In the genomic region with DNA sequence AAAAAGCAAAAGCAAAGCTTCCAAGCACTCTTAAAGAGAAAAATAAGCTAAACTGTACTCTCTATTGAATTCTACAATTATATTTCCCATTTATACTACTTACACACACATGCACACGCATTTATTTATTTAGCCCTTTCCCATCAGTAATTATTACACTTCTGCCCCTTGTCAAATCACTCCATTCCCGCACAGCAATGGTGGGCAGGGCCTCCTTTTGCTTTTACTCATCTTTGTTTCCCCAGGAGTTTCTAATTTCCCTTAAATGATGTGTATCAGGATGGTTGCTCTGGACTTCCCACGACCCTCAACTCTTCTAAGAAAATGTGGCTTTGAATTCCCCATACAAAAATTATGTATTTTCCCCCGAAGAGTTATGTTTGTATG, we compare ENCODE assay signal across 9 cellular contexts. TPM values are rescaled to one million over a fixed set of nuclear protein-coding genes. Genes with fewer than 3 reads are reported as not detected.
DNase-seq lines count a peak whose midpoint lies in the region; ATAC-seq, FAIRE-seq and TF ChIP-seq lines count a peak whose summit lies in the region.
"Had no signal": no experiment of that assay in that cellular context is flagged by ENCODE, and none has a peak within 500 bp of the region (broad histone marks: within the 10 kb centered on the region; RNA-seq: fewer than 3 reads in every experiment).

No MANE protein-coding gene starts in this region.

- H3K4me1 Mint-ChIP-seq in Caco-2 (ENCODE audit: low read depth, unreplicated experiment) (peaks cover 15% of the 10 kb centered on the region), osteocyte (ENCODE audit: unreplicated experiment) (peaks cover 12% of the 10 kb centered on the region)

- no peaks in the 10 kb centered on the region for H3K79me1 ChIP-seq in H1 (ENCODE audit: low read depth, low read length)

- peak overlapping the region; percentile 78 for H2BK120ac ChIP-seq in H1 (replicated peaks; ENCODE audit: low read depth, low read length)

- H3K4me3 ChIP-seq in Caco-2 (ENCODE audit: low read depth, low read length) (peak overlapping the region; percentile 28), MG63 (peak overlapping the region; percentile 49), H1 (ENCODE audit: extremely low read depth in 1 of 4, insufficient read depth in 2 of 4, low read depth in 3 of 4, low read length in 4 of 4) (peak overlapping the region; percentile 14 to 60 (median 33); a peak in 6 of 8 replicates)

- H3K56ac ChIP-seq in H1 (replicated peaks; ENCODE audit: insufficient read length, low read depth, low read length), result no peak overlapping the region

- H3K23me2 ChIP-seq in H1 (ENCODE audit: low read depth, low read length), result peaks cover 3% of the 10 kb centered on the region; the same call in 1 of the 2 replicates

- peak overlapping the region; percentile 90 for H2AFZ ChIP-seq in H1 (ENCODE audit: low read length)

- H3K14ac ChIP-seq in H1 (ENCODE audit: insufficient read length), result no peak overlapping the region

- TF ChIP-seq CTCF in Caco-2 (IDR thresholded peaks at IDR 0.05; ENCODE audit: insufficient read depth in 1 of 2, low read depth in 1 of 2, low read length in 1 of 2, severe bottlenecking in 1 of 2, unreplicated experiment in 1 of 2) (no peak), H1 (IDR thresholded peaks at IDR 0.05; ENCODE audit: control extremely low read depth in 1 of 3, insufficient read depth in 1 of 3, low read depth in 1 of 3, low read length in 3 of 3) (no peak), osteocyte (IDR thresholded peaks at IDR 0.05) (no peak)

- H3K9me3 ChIP-seq in Caco-2 (no peaks in the 10 kb centered on the region), MG63 (no peaks in the 10 kb centered on the region), H1 (ENCODE audit: insufficient read depth in 2 of 2, low read depth in 1 of 2, low read length in 1 of 2) (no peaks in the 10 kb centered on the region)

- H3K9me3 Mint-ChIP-seq in Caco-2 (ENCODE audit: unreplicated experiment) (no peaks in the 10 kb centered on the region), osteocyte (ENCODE audit: unreplicated experiment) (no peaks in the 10 kb centered on the region)

- H2BK15ac ChIP-seq in H1 (ENCODE audit: low read length), result no peak overlapping the region

- intact Hi-C loops in Caco-2 (cut with micrococcal nuclease; ENCODE audit: unreplicated experiment), result loop anchor here (1.0 to 10.0 kb wide), 3 partner anchors 20 to 182 kb away; partner anchors contain the start of genes KCTD20, PXT1 and STK38

- H3K4me3 Mint-ChIP-seq in Caco-2 (ENCODE audit: unreplicated experiment), result peak overlapping the region; percentile 81
- peak overlapping the region; percentile 83 for H3K4me3 Mint-ChIP-seq in osteocyte (ENCODE audit: unreplicated experiment)

- no peak for DNase-seq in Caco-2
- DNase-seq in MG63, result no peak
- DNase-seq in H1 (ENCODE audit: low read depth in 1 of 2, low spot score in 2 of 2), result no peak
- DNase-seq in osteocyte (ENCODE audit: extremely low spot score, unreplicated experiment), result peak; percentile 11
- DNase-seq in stimulated activated CD4-positive, alpha-beta T cell treated with anti-CD3 and anti-CD28 coated beads, Interleukin-12 subunit alpha, Interleukin-12 subunit beta, amount 100 ng/mL, for 4 hours, result no peak
- DNase-seq in erythroblast (lab: John Stamatoyannopoulos, UW), result no peak

- H3K27me3 Mint-ChIP-seq in Caco-2 (ENCODE audit: insufficient read depth, unreplicated experiment), result no peaks in the 10 kb centered on the region
- H3K27me3 Mint-ChIP-seq in osteocyte (ENCODE audit: unreplicated experiment), result peaks cover 2% of the 10 kb centered on the region

- H3K27me3 ChIP-seq in Caco-2 (replicated peaks; ENCODE audit: control insufficient read depth, insufficient read depth, low read length), result no peaks in the 10 kb centered on the region
- H3K27me3 ChIP-seq in MG63, result no peaks in the 10 kb centered on the region
- no peaks in the 10 kb centered on the region for H3K27me3 ChIP-seq in H1 (replicated peaks in 1 of 4; ENCODE audit: control insufficient read depth in 3 of 4, extremely low read depth in 1 of 4, insufficient read depth in 3 of 4, low read length in 3 of 4)

- no peak overlapping the region for H3K23ac ChIP-seq in H1 (ENCODE audit: insufficient read length)

- H3K79me2 ChIP-seq in H1 (ENCODE audit: control insufficient read depth in 1 of 2, insufficient read depth in 2 of 2, low read length in 2 of 2), result no peaks in the 10 kb centered on the region

- no peak for TF ChIP-seq POLR2A in H1 (IDR thresholded peaks at IDR 0.05; ENCODE audit: control extremely low read depth in 1 of 2, low read depth in 2 of 2, low read length in 2 of 2)
- TF ChIP-seq POLR2A in erythroblast (IDR thresholded peaks at IDR 0.05; ENCODE audit: low read length), result no peak

- no peak for FAIRE-seq in H1 (lab: Jason Lieb, UNC)
- FAIRE-seq: colon had no signal

- TF ChIP-seq EP300 in H1 (IDR thresholded peaks at IDR 0.05; ENCODE audit: borderline replicate concordance in 1 of 2, low read depth in 2 of 2, low read length in 2 of 2), result no peak

- H4K20me1 ChIP-seq in H1 (replicated peaks in 1 of 2; ENCODE audit: control insufficient read depth in 1 of 2, insufficient read depth in 2 of 2, low read length in 2 of 2), result no peaks in the 10 kb centered on the region

- H3K36me3 Mint-ChIP-seq in Caco-2 (ENCODE audit: insufficient read depth, unreplicated experiment) (peaks cover 13% of the 10 kb centered on the region), osteocyte (ENCODE audit: unreplicated experiment) (no peaks in the 10 kb centered on the region)

- H3K36me3 ChIP-seq in Caco-2 (ENCODE audit: control insufficient read depth, insufficient read depth, low read length) (no peaks in the 10 kb centered on the region), MG63 (no peaks in the 10 kb centered on the region), H1 (ENCODE audit: control insufficient read depth in 2 of 4, insufficient read depth in 4 of 4, low read length in 3 of 4) (no peaks in the 10 kb centered on the region)

- no peak overlapping the region for H3K9ac ChIP-seq in H1 (replicated peaks in 1 of 4; ENCODE audit: extremely low read depth in 1 of 4, low read depth in 3 of 4, low read length in 3 of 4)

- no peak overlapping the region for H2BK5ac ChIP-seq in H1 (ENCODE audit: low read depth, low read length)

- H2BK20ac ChIP-seq in H1 (ENCODE audit: low read length), result no peak overlapping the region

- WGBS in H1 (ENCODE audit: extremely low coverage in 1 of 2, insufficient coverage in 1 of 2, insufficient read length in 1 of 2, insufficient replicate concordance in 2 of 2, low coverage in 1 of 2, low lambda C conversion rate in 2 of 2, missing lambda C conversion rate in 1 of 2), 2 experiments, result 65 to 100% methylated on average over 1 to 4 of the region's 4 CpGs

- no peak for TF ChIP-seq RAD21 in H1 (IDR thresholded peaks at IDR 0.05 in 1 of 2, conservative IDR thresholded peaks at IDR 0.05 in 1 of 2; ENCODE audit: low read depth in 2 of 2, low read length in 2 of 2)

- H4K5ac ChIP-seq in H1 (ENCODE audit: insufficient read length, low read depth, low read length), result no peak overlapping the region

- BruUV-seq in Caco-2 (replicated peaks; lab: Mats Ljungman, UMichigan), result no TSS peak

- H2AK5ac ChIP-seq in H1 (ENCODE audit: low read depth, low read length), result no peak overlapping the region

- H3K4me1 ChIP-seq in Caco-2 (peaks cover 18% of the 10 kb centered on the region), H1 (replicated peaks in 1 of 4; ENCODE audit: control insufficient read depth in 3 of 4, insufficient read depth in 4 of 4, low read length in 3 of 4) (peaks cover 0 to 5% (median 3%) of the 10 kb centered on the region in 4 experiments; a peak in 4 of 7 replicates)

- peak overlapping the region; percentile 8 for H3K4ac ChIP-seq in H1 (replicated peaks; ENCODE audit: insufficient read length, low read depth, low read length)

- no peak overlapping the region for H4K8ac ChIP-seq in H1 (ENCODE audit: extremely low read depth, insufficient read depth, low read length)

- H3K4me2 ChIP-seq in H1 (ENCODE audit: insufficient read depth in 1 of 2, low read depth in 2 of 2, low read length in 2 of 2), result peak overlapping the region; percentile 56 to 66

- CTCF ChIA-PET in Caco-2 (lab: Charles Lee), result interaction anchor here (0.6 to 1.1 kb wide), 3 partner anchors 18 to 27 kb away, joined by 3 to 4 read pairs (median 4); no protein-coding TSS in a partner anchor
- CTCF ChIA-PET in H1 (lab: Charles Lee; ENCODE audit: partially characterized antibody), result interaction anchor here (0.6 to 1.4 kb wide), 3 partner anchors 16 to 32 kb away, joined by 3 to 6 read pairs (median 5); no protein-coding TSS in a partner anchor

- ATAC-seq in HG03457 (IDR thresholded peaks at IDR 0.05; ENCODE audit: unreplicated experiment) (no peak), GM18519 (IDR thresholded peaks at IDR 0.05; ENCODE audit: low FRiP score, unreplicated experiment) (no peak)

- H4K91ac ChIP-seq in H1 (replicated peaks; ENCODE audit: insufficient read length, low read length), result no peak overlapping the region

- POLR2A ChIA-PET in Caco-2 (lab: Charles Lee), result interaction anchor here (0.6 to 1.7 kb wide), 4 partner anchors 19 to 154 kb away, joined by 3 to 16 read pairs (median 8); no protein-coding TSS in a partner anchor
- POLR2A ChIA-PET in H1 (lab: Charles Lee; ENCODE audit: partially characterized antibody), result interaction anchor here (1.1 to 1.3 kb wide), 5 partner anchors 30 to 176 kb away, joined by 3 read pairs; partner anchors contain the start of gene ETV7

- no peak overlapping the region for H2BK12ac ChIP-seq in H1 (ENCODE audit: low read depth, low read length)

- H3K27ac Mint-ChIP-seq in Caco-2 (ENCODE audit: unreplicated experiment) (peak overlapping the region; percentile 82), osteocyte (ENCODE audit: unreplicated experiment) (peak overlapping the region; percentile 84)

- no peak overlapping the region for H3K18ac ChIP-seq in H1 (ENCODE audit: extremely low read depth, low read length)

- H3K27ac ChIP-seq in H1 (ENCODE audit: low read depth, low read length), result no peak overlapping the region

RNA-seq across cellular contexts. Expression of gene PXT1, which starts 19.9 kb away (rescaled TPM):
- not detected in 2 replicates for total RNA-seq in Caco-2 (2022)
- total RNA-seq in MG63 (2014; rRNA removed; shearing (Covaris generic); ENCODE audit: low replicate concordance), result not detected in 2 replicates
- total RNA-seq in H1 (2021; fragmentation: NEBNext Ultra II Directional; extraction: Animal tissue kit (Norgen Biotek cat#: 25700)), result not detected in 2 replicates
- 0.06 and 0.20 TPM in 2 replicates for polyA plus RNA-seq in H1 (2011; rRNA removed)
- 0.23 TPM for polyA plus RNA-seq in H1 (2011; cell fraction: cytosol; rRNA removed)
- polyA plus RNA-seq in H1 (2011; cell fraction: nucleus; rRNA removed), result 0.16 TPM
- 0.17 to 0.21 TPM in 2 of 4 replicates, not detected in the others for polyA plus RNA-seq in H1 (2012, experiment 1 of 2)
- not detected for polyA plus RNA-seq in H1 (2012, experiment 2 of 2)
- not detected for polyA plus RNA-seq in H1 (2013, experiment 1 of 2)
- 0.04 TPM for polyA plus RNA-seq in H1 (2013, experiment 2 of 2)
- 0.19 TPM in 1 of 2 replicates, not detected in the other for polyA minus RNA-seq in H1 (2011; rRNA and poly(A)+ RNA removed)
- not detected for polyA minus RNA-seq in H1 (2011; cell fraction: cytosol; rRNA and poly(A)+ RNA removed)
- not detected for polyA minus RNA-seq in H1 (2011; cell fraction: nucleus; rRNA and poly(A)+ RNA removed)
- total RNA-seq in osteocyte, result not detected in 2 replicates

RNA-seq across cellular contexts. Expression of gene KCTD20, which starts 20.1 kb away (rescaled TPM):
- total RNA-seq in Caco-2 (2022), result 28.1 and 32.4 TPM in 2 replicates
- 41.0 and 61.1 TPM in 2 replicates for total RNA-seq in MG63 (2014; rRNA removed; shearing (Covaris generic); ENCODE audit: low replicate concordance)
- total RNA-seq in H1 (2021; fragmentation: NEBNext Ultra II Directional; extraction: Animal tissue kit (Norgen Biotek cat#: 25700)), result 23.2 and 26.2 TPM in 2 replicates
- polyA plus RNA-seq in H1 (2011; rRNA removed), result 8.4 and 10.1 TPM in 2 replicates
- polyA plus RNA-seq in H1 (2011; cell fraction: cytosol; rRNA removed), result 14.6 TPM
- 9.5 TPM for polyA plus RNA-seq in H1 (2011; cell fraction: nucleus; rRNA removed)
- polyA plus RNA-seq in H1 (2012, experiment 1 of 2), result 12.0 to 17.1 TPM (median 13.5 TPM) in 4 replicates
- polyA plus RNA-seq in H1 (2012, experiment 2 of 2), result 0.92 TPM
- 14.9 TPM for polyA plus RNA-seq in H1 (2013, experiment 1 of 2)
- polyA plus RNA-seq in H1 (2013, experiment 2 of 2), result 15.7 TPM
- 26.8 and 36.7 TPM in 2 replicates for polyA minus RNA-seq in H1 (2011; rRNA and poly(A)+ RNA removed)
- 15.2 TPM for polyA minus RNA-seq in H1 (2011; cell fraction: cytosol; rRNA and poly(A)+ RNA removed)
- polyA minus RNA-seq in H1 (2011; cell fraction: nucleus; rRNA and poly(A)+ RNA removed), result 25.3 TPM
- total RNA-seq in osteocyte, result 76.3 and 82.5 TPM in 2 replicates

RNA-seq across cellular contexts. Expression of gene ETV7, which starts 35.2 kb away (rescaled TPM):
- total RNA-seq in Caco-2 (2022) (0.52 and 0.79 TPM in 2 replicates), osteocyte (0.24 and 0.59 TPM in 2 replicates)
- total RNA-seq in MG63 (2014; rRNA removed; shearing (Covaris generic); ENCODE audit: low replicate concordance), result 0.82 TPM in 1 of 2 replicates, not detected in the other
- total RNA-seq in H1 (2021; fragmentation: NEBNext Ultra II Directional; extraction: Animal tissue kit (Norgen Biotek cat#: 25700)), result 0.21 and 0.54 TPM in 2 replicates
- polyA plus RNA-seq in H1 (2011; rRNA removed), result 2.4 TPM in 2 replicates
- polyA plus RNA-seq in H1 (2011; cell fraction: cytosol; rRNA removed), result 2.1 TPM
- 2.4 TPM for polyA plus RNA-seq in H1 (2011; cell fraction: nucleus; rRNA removed)
- 1.1 to 2.4 TPM (median 2.0 TPM) in 4 replicates for polyA plus RNA-seq in H1 (2012, experiment 1 of 2)
- polyA plus RNA-seq in H1 (2012, experiment 2 of 2), result 2.1 TPM
- polyA plus RNA-seq in H1 (2013, experiment 1 of 2), result 0.49 TPM
- polyA plus RNA-seq in H1 (2013, experiment 2 of 2), result 0.61 TPM
- polyA minus RNA-seq in H1 (2011; rRNA and poly(A)+ RNA removed), result 0.63 and 1.2 TPM in 2 replicates
- 1.5 TPM for polyA minus RNA-seq in H1 (2011; cell fraction: cytosol; rRNA and poly(A)+ RNA removed)
- polyA minus RNA-seq in H1 (2011; cell fraction: nucleus; rRNA and poly(A)+ RNA removed), result 0.60 TPM
